ENCODE assay signal across 1 cellular context in the genomic region with DNA sequence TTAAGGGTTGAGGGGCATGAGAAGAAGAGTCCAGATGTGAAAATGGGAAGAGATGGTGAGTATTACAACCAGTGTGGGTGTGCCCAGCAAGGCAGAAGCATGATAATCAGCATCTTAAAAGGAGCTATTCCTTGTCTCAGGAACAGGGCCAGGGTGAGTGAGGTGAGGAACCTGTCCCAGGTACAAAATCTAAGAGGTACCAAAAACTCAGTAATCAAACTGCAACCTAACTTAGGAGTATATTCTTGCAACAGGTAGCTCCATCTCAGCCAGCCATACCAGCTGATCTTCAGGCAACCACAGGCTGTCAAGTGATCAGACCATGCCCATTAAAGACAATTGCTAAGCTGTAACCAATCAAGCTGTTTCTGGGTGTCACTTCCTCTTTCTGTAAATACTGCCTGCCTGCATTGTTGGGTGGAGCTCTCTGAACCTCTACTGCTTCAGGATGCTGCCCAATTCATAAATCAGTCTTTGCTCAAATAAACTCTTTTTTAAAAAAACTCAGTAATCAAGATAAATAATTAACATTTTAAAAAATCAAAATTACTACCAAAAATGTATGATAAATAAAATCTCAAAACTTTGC.
TF ChIP-seq lines count a peak whose summit lies in the region.

No MANE protein-coding gene starts in this region.

TF ChIP-seq in H1, 55 proteins besides CTCF, POLR2A, EP300 and RAD21 (continued from another document):
- TF ChIP-seq SP1 (IDR thresholded peaks at IDR 0.05; ENCODE audit: low read depth, low read length) (no peak), CHD2 (IDR thresholded peaks at IDR 0.05; ENCODE audit: low read length) (no peak), CBX5 (IDR thresholded peaks at IDR 0.05; ENCODE audit: low read depth, low read length) (no peak), SP4 (IDR thresholded peaks at IDR 0.05; ENCODE audit: low read length) (no peak), GTF2F1 (IDR thresholded peaks at IDR 0.05; ENCODE audit: borderline replicate concordance, low read depth, low read length) (no peak), SUZ12 (IDR thresholded peaks at IDR 0.05; ENCODE audit: low read length) (no peak), KDM4A (IDR thresholded peaks at IDR 0.05; ENCODE audit: low read depth, low read length, severe bottlenecking) (no peak), TEAD4 (IDR thresholded peaks at IDR 0.05; ENCODE audit: low read depth, low read length) (no peak), GABPA (IDR thresholded peaks at IDR 0.05; ENCODE audit: borderline replicate concordance, insufficient read depth, low read length) (no peak), FOSL1 (IDR thresholded peaks at IDR 0.05; ENCODE audit: insufficient read depth, low read depth, low read length) (no peak), CREB1 (IDR thresholded peaks at IDR 0.05) (no peak), SP2 (IDR thresholded peaks at IDR 0.05; ENCODE audit: low read length) (no peak), TBP (IDR thresholded peaks at IDR 0.05; ENCODE audit: low read depth, low read length) (no peak)
- TF ChIP-seq, protein P1, sequence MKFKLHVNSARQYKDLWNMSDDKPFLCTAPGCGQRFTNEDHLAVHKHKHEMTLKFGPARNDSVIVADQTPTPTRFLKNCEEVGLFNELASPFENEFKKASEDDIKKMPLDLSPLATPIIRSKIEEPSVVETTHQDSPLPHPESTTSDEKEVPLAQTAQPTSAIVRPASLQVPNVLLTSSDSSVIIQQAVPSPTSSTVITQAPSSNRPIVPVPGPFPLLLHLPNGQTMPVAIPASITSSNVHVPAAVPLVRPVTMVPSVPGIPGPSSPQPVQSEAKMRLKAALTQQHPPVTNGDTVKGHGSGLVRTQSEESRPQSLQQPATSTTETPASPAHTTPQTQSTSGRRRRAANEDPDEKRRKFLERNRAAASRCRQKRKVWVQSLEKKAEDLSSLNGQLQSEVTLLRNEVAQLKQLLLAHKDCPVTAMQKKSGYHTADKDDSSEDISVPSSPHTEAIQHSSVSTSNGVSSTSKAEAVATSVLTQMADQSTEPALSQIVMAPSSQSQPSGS (IDR thresholded peaks at IDR 0.05; ENCODE audit: low read length), result no peak
- TF ChIP-seq, protein P2, sequence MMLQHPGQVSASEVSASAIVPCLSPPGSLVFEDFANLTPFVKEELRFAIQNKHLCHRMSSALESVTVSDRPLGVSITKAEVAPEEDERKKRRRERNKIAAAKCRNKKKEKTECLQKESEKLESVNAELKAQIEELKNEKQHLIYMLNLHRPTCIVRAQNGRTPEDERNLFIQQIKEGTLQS (IDR thresholded peaks at IDR 0.05; ENCODE audit: insufficient read depth, low read depth, low read length), result no peak
